22 cellular contexts compared by ENCODE assay signal in the genomic region with DNA sequence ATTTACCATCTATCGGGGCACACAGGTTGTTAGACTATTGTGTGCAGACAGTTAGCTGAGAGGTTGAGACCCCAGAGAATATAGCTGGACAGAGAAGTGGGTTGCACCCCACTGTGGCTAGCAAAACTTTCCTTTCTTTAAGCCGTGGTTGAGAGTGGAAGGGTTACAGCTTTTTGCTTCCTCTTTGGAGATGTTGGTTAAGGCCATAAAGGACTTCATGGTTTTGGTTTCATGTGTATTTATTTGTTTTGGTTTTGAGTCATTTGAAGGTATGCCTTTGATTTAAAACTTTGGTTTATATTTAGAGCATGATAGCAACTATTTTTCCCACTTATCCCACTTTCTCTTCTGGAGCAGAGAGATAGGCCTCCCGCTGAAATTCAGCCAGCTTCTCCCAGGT.
A peak's percentile ranks its signal among the peaks of the same experiment; 100 is the strongest.
DNase-seq lines count a peak whose midpoint lies in the region; ATAC-seq and TF ChIP-seq lines count a peak whose summit lies in the region.
"Had no signal": no experiment of that assay in that cellular context is flagged by ENCODE, and none has a peak within 500 bp of the region (broad histone marks: within the 10 kb centered on the region; RNA-seq: fewer than 3 reads in every experiment).

No MANE protein-coding gene starts in this region.

- no peak overlapping the region for H3K27ac ChIP-seq in OCI-LY3 (ENCODE audit: low read length)
- no peak overlapping the region for H3K27ac ChIP-seq in tibial nerve
- H3K27ac ChIP-seq: C4-2B, PC-9, SJSA1 had no signal

- H3K4me2 ChIP-seq in OCI-LY3 (ENCODE audit: low read length): peak overlapping the region; percentile 2; the same call in 1 of the 2 replicates
- H3K4me2 ChIP-seq: GM23338, PC-9 had no signal

- H4K20me1 ChIP-seq in OCI-LY3 (ENCODE audit: insufficient read depth, low read length): no peaks in the 10 kb centered on the region

- H3K9ac ChIP-seq in OCI-LY3 (ENCODE audit: low read length): no peak overlapping the region

- TF ChIP-seq POLR2A in tibial nerve (IDR thresholded peaks at IDR 0.05): no peak

- H3K36me3 ChIP-seq in OCI-LY3 (replicated peaks; ENCODE audit: low read depth, low read length): no peaks in the 10 kb centered on the region
- H3K36me3 ChIP-seq in tibial nerve: no peaks in the 10 kb centered on the region
- H3K36me3 ChIP-seq: HAP-1, SJSA1 had no signal

- H3K4me3 ChIP-seq in OCI-LY3 (ENCODE audit: low read length) (no peak overlapping the region), tibial nerve (no peak overlapping the region)
- H3K4me3 ChIP-seq: GM23338, HAP-1, PC-9, SJSA1 had no signal

- no peaks in the 10 kb centered on the region for H3K79me2 ChIP-seq in OCI-LY3 (ENCODE audit: low read length)

- TF ChIP-seq CTCF in OCI-LY3 (IDR thresholded peaks at IDR 0.05; ENCODE audit: low read depth, low read length): no peak
- TF ChIP-seq CTCF in tibial nerve (IDR thresholded peaks at IDR 0.05): no peak

- intact Hi-C loops in left colon (cut with DNase I, micrococcal nuclease): no loop called here

- H3K4me1 ChIP-seq in OCI-LY3 (ENCODE audit: low read length): peaks cover 7% of the 10 kb centered on the region
- H3K4me1 ChIP-seq in tibial nerve: no peaks in the 10 kb centered on the region
- H3K4me1 ChIP-seq: HAP-1, SJSA1 had no signal

- no peak overlapping the region for H2AFZ ChIP-seq in OCI-LY3 (ENCODE audit: low read depth, low read length)
- H2AFZ ChIP-seq: GM23338, PC-9 had no signal

- DNase-seq in H4 (ENCODE audit: low spot score) (peak; percentile 36), LoVo (ENCODE audit: low spot score) (peak; percentile 36), astrocyte of the hippocampus (ENCODE audit: low read depth, low spot score) (peak; percentile 1), tibial nerve (ENCODE audit: low spot score in 2 of 2) (no peak), ecto neural progenitor cell (ENCODE audit: low spot score) (no peak), left colon (no peak)
- DNase-seq: Calu3; CD8-positive, alpha-beta T cell; NCI-H1105 treated with DMSO at 0.1 percent for 48 hours; NCI-H2029 treated with DMSO at 0.1 percent for 48 hours; NCI-H2227 treated with DMSO at 0.1 percent for 48 hours; NCI-H526 treated with DMSO at 0.1 percent for 48 hours; PC-9; Right ventricle myocardium superior; RPMI8226; T-helper 1 cell had no signal

- 70 to 78% methylated on average over 3 of the region's 3 CpGs for WGBS in tibial nerve, 2 donors

- H3K9me3 ChIP-seq in OCI-LY3 (ENCODE audit: insufficient read depth, low read length): no peaks in the 10 kb centered on the region
- H3K9me3 ChIP-seq in tibial nerve: no peaks in the 10 kb centered on the region
- H3K9me3 ChIP-seq: HAP-1, SJSA1 had no signal

- H3K27me3 ChIP-seq in OCI-LY3 (ENCODE audit: low read depth, low read length) (no peaks in the 10 kb centered on the region), tibial nerve (no peaks in the 10 kb centered on the region)
- H3K27me3 ChIP-seq: SJSA1 had no signal

- TF ChIP-seq EP300 in tibial nerve (IDR thresholded peaks at IDR 0.05): no peak

- ATAC-seq in HG03108 (IDR thresholded peaks at IDR 0.05; ENCODE audit: unreplicated experiment): no peak
- ATAC-seq in left colon: no peak
- ATAC-seq: CD8-positive, alpha-beta T cell; GM23338 had no signal

Comparison
In these comparisons a context has a peak if more than half of its experiments do, and no peak if none do; other contexts are left out.
1. DNase-seq: peak in H4 (single experiment), LoVo (single experiment) and astrocyte of the hippocampus (single experiment); none in tibial nerve (0 of 2), ecto neural progenitor cell (single experiment) and left colon (0 of 2).